ENCODE assay signal across 34 cellular contexts in genomic region chr4:182227611-182228010, GRCh38.
"Had no signal": no experiment of that assay in that cellular context is flagged by ENCODE, and none has a peak within 500 bp of the region (broad histone marks: within the 10 kb centered on the region; RNA-seq: fewer than 3 reads in every experiment).

No MANE protein-coding gene starts in this region.

- H3K9ac ChIP-seq: KMS-11 had no signal

- H3K27me3 ChIP-seq: MG63 had no signal

- H3K9me3 ChIP-seq: MG63 had no signal

- DNase-seq: Karpas-422, Kasumi-1, MG63, MM.1S, MV-4-11, NCI-H1048, NCI-H1092, NCI-H1092 treated with DMSO at 0.1 percent for 48 hours, NCI-H1105, NCI-H1105 treated with DMSO at 0.1 percent for 48 hours, NCI-H1417, NCI-H1417 treated with DMSO at 0.1 percent for 48 hours, NCI-H1436, NCI-H1436 treated with DMSO at 0.1 percent for 48 hours, NCI-H146, NCI-H1694, NCI-H1694 treated with DMSO at 0.1 percent for 48 hours, NCI-H187, NCI-H187 treated with DMSO at 0.1 percent for 48 hours, NCI-H1930, NCI-H2029, NCI-H2029 treated with DMSO at 0.1 percent for 48 hours, NCI-H2081, NCI-H2081 treated with DMSO at 0.1 percent for 48 hours, NCI-H2107, NCI-H2171, NCI-H2171 treated with DMSO at 0.1 percent for 48 hours, NCI-H2227 treated with DMSO at 0.1 percent for 48 hours, NCI-H226, NCI-H345, NCI-H446, NCI-H446 treated with DMSO at 0.1 percent for 48 hours, NCI-H510A had no signal

- H3K4me2 ChIP-seq: KMS-11 had no signal

- H3K36me3 ChIP-seq: MG63 had no signal

- H3K4me3 ChIP-seq: MG63 had no signal

- H3K27ac ChIP-seq: KMS-11 had no signal
